In genomic region chr13:72567566-72567965, GRCh38 we compare ENCODE assay signal across 19 cellular contexts.
"Had no signal": no experiment of that assay in that cellular context is flagged by ENCODE, and none has a peak within 500 bp of the region (broad histone marks: within the 10 kb centered on the region; RNA-seq: fewer than 3 reads in every experiment).

No MANE protein-coding gene starts in this region.

- ATAC-seq: left lobe of liver had no signal

- H3K27me3 ChIP-seq: ascending aorta, breast epithelium, hepatocyte had no signal

- H3K36me3 ChIP-seq: ascending aorta, breast epithelium had no signal

- H3K4me2 ChIP-seq: hepatocyte had no signal

- H3K27ac Mint-ChIP-seq: activated CD4-positive, alpha-beta T cell treated with anti-CD3 and anti-CD28 coated beads, Interleukin-2, amount 10 ng/mL, durations not matched to agents 7 days and 5 days had no signal

- H3K9me3 ChIP-seq: ascending aorta, breast epithelium had no signal

- H3K9me3 Mint-ChIP-seq: activated CD4-positive, alpha-beta T cell treated with anti-CD3 and anti-CD28 coated beads, Interleukin-2, amount 10 ng/mL, durations not matched to agents 7 days and 5 days had no signal

- H3K4me3 Mint-ChIP-seq: activated CD4-positive, alpha-beta T cell treated with anti-CD3 and anti-CD28 coated beads, Interleukin-2, amount 10 ng/mL, durations not matched to agents 7 days and 5 days had no signal

- H3K4me1 ChIP-seq: ascending aorta, breast epithelium had no signal

- H2AFZ ChIP-seq: hepatocyte had no signal

- H3K79me2 ChIP-seq: hepatocyte had no signal

- DNase-seq: activated CD4-positive, alpha-beta T cell treated with anti-CD3 and anti-CD28 coated beads, Interleukin-2, amount 10 ng/mL, durations not matched to agents 7 days and 5 days; activated CD8-positive, alpha-beta memory T cell treated with anti-CD3 and anti-CD28 coated beads for 24 hours; activated CD8-positive, alpha-beta memory T cell treated with anti-CD3 and anti-CD28 coated beads, Interleukin-2, amount 50 U/mL, for 48 hours; activated effector memory CD4-positive, alpha-beta T cell treated with Interleukin-2 at 50 U/mL for 16 hours; activated naive CD4-positive, alpha-beta T cell treated with anti-CD3 and anti-CD28 coated beads, Interleukin-2, amount 50 U/mL, for 16 hours; activated T-cell treated with anti-CD3 and anti-CD28 coated beads, Interleukin-2, amount 50 U/mL, for 48 hours; cortex of kidney; effector CD4-positive, alpha-beta T cell; kidney; stimulated activated CD4-positive, alpha-beta T cell treated with anti-CD3 and anti-CD28 coated beads, Interleukin-12 subunit alpha, Interleukin-12 subunit beta, amount 100 ng/mL, for 4 hours; stimulated activated CD4-positive, alpha-beta T cell treated with anti-CD3 and anti-CD28 coated beads, Interleukin-1b, Interleukin-23, amount 100 ng/mL, for 48 hours; stimulated activated CD8-positive, alpha-beta memory T cell treated with anti-CD3 and anti-CD28 coated beads, Interleukin-4, amount 100 ng/mL, for 48 hours; stimulated activated naive CD4-positive, alpha-beta T cell; T-helper 1 cell; T-helper 9 cell had no signal

- H3K4me3 ChIP-seq: ascending aorta, breast epithelium, hepatocyte had no signal

- H3K27ac ChIP-seq: ascending aorta, breast epithelium, hepatocyte had no signal
